In genomic region chr2:234981197-234982095, GRCh38 we compare ENCODE assay signal across 1 cellular context.
TF ChIP-seq lines count a peak whose summit lies in the region.

No MANE protein-coding gene starts in this region.

TF ChIP-seq in SK-N-SH, 30 proteins besides CTCF, POLR2A, EP300 and RAD21 (continued from another document):
- no peak for TF ChIP-seq IRF3 (IDR thresholded peaks at IDR 0.05; ENCODE audit: low read depth, low read length)
- no peak for TF ChIP-seq FOXJ3 (CRISPR knock-in tag; IDR thresholded peaks at IDR 0.05)
- no peak for TF ChIP-seq ELF1 (IDR thresholded peaks at IDR 0.05)
- no peak for TF ChIP-seq MXI1 (IDR thresholded peaks at IDR 0.05; ENCODE audit: low read depth, low read length)
- peak; percentile 88; the same call in 1 of the 2 replicates for TF ChIP-seq SIN3A (IDR thresholded peaks at IDR 0.05; ENCODE audit: borderline replicate concordance, low read depth, low read length)
- TF ChIP-seq NRF1 (IDR thresholded peaks at IDR 0.05; ENCODE audit: low read depth, low read length): no peak
- peak; percentile 18; the same call in 1 of the 2 replicates for TF ChIP-seq SMC3 (IDR thresholded peaks at IDR 0.05; ENCODE audit: low read depth, low read length)
- no peak for TF ChIP-seq USF2 (IDR thresholded peaks at IDR 0.05; ENCODE audit: borderline replicate concordance, low read depth, low read length)
- TF ChIP-seq GABPA (IDR thresholded peaks at IDR 0.05; ENCODE audit: low read depth): 0 out of 2 replicates have a peak, but pooled peaks have one; percentile 26
- no peak for TF ChIP-seq RCOR1 (IDR thresholded peaks at IDR 0.05; ENCODE audit: low read length)
TF ChIP-seq in SK-N-SH: peak in this region for 18.
